28 cellular contexts compared by ENCODE assay signal in the genomic region with DNA sequence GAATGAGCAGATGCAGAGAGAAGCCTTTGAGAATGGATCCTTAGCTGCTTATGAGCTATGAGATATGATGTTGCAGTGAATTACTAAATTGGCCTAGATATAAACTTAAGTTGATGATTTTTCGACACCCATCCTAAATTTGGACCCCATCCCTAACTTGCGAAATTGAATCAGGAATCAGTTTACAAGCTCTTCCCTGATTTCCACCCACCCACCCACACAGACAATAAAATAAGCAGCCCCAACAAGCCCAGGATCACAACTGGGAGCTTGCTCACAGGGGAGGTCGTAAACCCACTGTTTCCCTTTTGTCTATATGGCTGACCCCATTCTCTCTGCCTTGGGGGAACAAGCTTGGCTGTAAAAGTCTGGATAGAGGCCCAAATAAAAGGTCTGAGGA. TPM values are rescaled to one million over a fixed set of nuclear protein-coding genes. Genes with fewer than 3 reads are reported as not detected.
"Had no signal": no experiment of that assay in that cellular context is flagged by ENCODE, and none has a peak within 500 bp of the region (broad histone marks: within the 10 kb centered on the region; RNA-seq: fewer than 3 reads in every experiment).

No MANE protein-coding gene starts in this region.

- H3K4me1 ChIP-seq: body of pancreas, heart left ventricle, pancreas, prostate gland, suprapubic skin, tibial nerve had no signal

- H3K36me3 ChIP-seq: heart left ventricle, pancreas, prostate gland, tibial nerve had no signal

- ATAC-seq: activated T-cell treated with anti-CD3 and anti-CD28 coated beads, Interleukin-2, amount 50 U/mL, for 72 hours; body of pancreas; heart left ventricle; naive thymus-derived CD4-positive, alpha-beta T cell; pancreas; sciatic nerve; stimulated activated naive B cell treated with anti-CD40 and anti-IgM and Interleukin-4, amounts not matched to agents 10 μg/mL and 1 μg/mL and 100 μg/mL, for 72 hours had no signal

- H3K9me3 ChIP-seq: body of pancreas, pancreas, prostate gland, suprapubic skin had no signal

- DNase-seq: activated CD4-positive, alpha-beta T cell treated with anti-CD3 and anti-CD28 coated beads for 4 hours; activated CD4-positive, alpha-beta T cell treated with anti-CD3 and anti-CD28 coated beads, Interleukin-2, amount 50 U/mL, for 4 hours; activated naive CD4-positive, alpha-beta T cell treated with Interleukin-2 at 50 U/mL for 16 hours; activated T-cell treated with anti-CD3 and anti-CD28 coated beads for 4 hours; activated T-cell treated with anti-CD3 and anti-CD28 coated beads, Interleukin-2, amount 50 U/mL, for 72 hours; anterior cingulate cortex; body of pancreas; dorsolateral prefrontal cortex; effector memory CD4-positive, alpha-beta T cell; erythroblast; foreskin fibroblast; heart left ventricle; hypothalamus; immature natural killer cell; midbrain; naive thymus-derived CD4-positive, alpha-beta T cell; pancreas; retina; stimulated activated CD4-positive, alpha-beta T cell treated with anti-CD3 and anti-CD28 coated beads, Interleukin-15, amount 100 ng/mL, for 24 hours; stimulated activated CD4-positive, alpha-beta T cell treated with anti-CD3 and anti-CD28 coated beads, Interleukin-2, amount 100 ng/mL, for 24 hours; stimulated activated naive B cell treated with anti-CD40 and anti-IgM and Interleukin-4, amounts not matched to agents 10 μg/mL and 1 μg/mL and 100 μg/mL, for 72 hours had no signal

- H3K27me3 ChIP-seq: body of pancreas, dorsolateral prefrontal cortex, heart left ventricle, pancreas, suprapubic skin, tibial nerve had no signal

- H3K27ac ChIP-seq: body of pancreas, coronary artery, dorsolateral prefrontal cortex, heart left ventricle, pancreas, prostate gland, suprapubic skin, tibial nerve, VCaP had no signal

- H3K4me3 ChIP-seq: body of pancreas, coronary artery, dorsolateral prefrontal cortex, heart left ventricle, pancreas, prostate gland, suprapubic skin, tibial nerve had no signal

RNA-seq across cellular contexts. Expression of a gene that starts 57.3 kb away (rescaled TPM):
- total RNA-seq: naive thymus-derived CD4-positive, alpha-beta T cell; T-helper 1 cell treated with Interleukin-12 subunit alpha and Interleukin-12 subunit beta and Interleukin-4 antibody, amounts not matched to agents 30 ng/mL and 1 ng/mL, for 36 hours had no signal
- polyA plus RNA-seq: immature natural killer cell; naive thymus-derived CD4-positive, alpha-beta T cell had no signal
